Comparison of ENCODE assay signal across 8 cellular contexts in genomic region chr14:77616454-77617229, GRCh38. TPM values are rescaled to one million over a fixed set of nuclear protein-coding genes. Genes with fewer than 3 reads are reported as not detected.
A peak's percentile ranks its signal among the peaks of the same experiment; 100 is the strongest.
DNase-seq lines count a peak whose midpoint lies in the region; ATAC-seq, FAIRE-seq and TF ChIP-seq lines count a peak whose summit lies in the region.

TSS of gene SPTLC2 (minus strand) at chr14:77616637. CDS start at chr14:77616579, 58 bp downstream.

- H3K79me2 ChIP-seq in HepG2 (ENCODE audit: insufficient read depth, low read length), result peaks cover 36% of the 10 kb centered on the region

- no peaks in the 10 kb centered on the region; the same call in 1 of the 2 replicates for H4K20me1 ChIP-seq in HepG2 (ENCODE audit: insufficient read depth, low read length)

- peaks cover 15% of the 10 kb centered on the region for H3K36me3 Mint-ChIP-seq in CD4-positive, alpha-beta T cell (ENCODE audit: low read depth)

- TF ChIP-seq POLR2A in HepG2 (IDR thresholded peaks at IDR 0.05; ENCODE audit: insufficient read depth in 1 of 2, low read depth in 2 of 2, low read length in 2 of 2), result peak; percentile 41 to 89; a peak in 2 of 4 replicates

- ATAC-seq in CD4-positive, alpha-beta T cell (ENCODE audit: poor library complexity), result peak; percentile 97
- ATAC-seq in GM19438 (IDR thresholded peaks at IDR 0.05; ENCODE audit: low read depth, unreplicated experiment) (peak; percentile 93), HG03575 (IDR thresholded peaks at IDR 0.05; ENCODE audit: extremely low read depth, insufficient number of reproducible peaks, low FRiP score, unreplicated experiment) (peak; percentile 86), HepG2 (peak; percentile 99)

- peak within 1 kb of the TSS; percentile 56 for H3K27ac ChIP-seq in CD4-positive, alpha-beta T cell (ENCODE audit: low read depth, low read length)
- peak within 1 kb of the TSS; percentile 43 for H3K27ac ChIP-seq in HepG2 (ENCODE audit: extremely low read length, insufficient read depth, low read length)

- H3K4me2 ChIP-seq in HepG2 (ENCODE audit: low read depth, low read length), result peak within 1 kb of the TSS; percentile 77

- peaks cover 48% of the 10 kb centered on the region for H3K4me1 Mint-ChIP-seq in CD4-positive, alpha-beta T cell (ENCODE audit: low read depth)

- peak within 1 kb of the TSS; percentile 78 for H3K27ac Mint-ChIP-seq in CD4-positive, alpha-beta T cell

- TF ChIP-seq RAD21 in HepG2 (CRISPR knock-in tag; IDR thresholded peaks at IDR 0.05), result peak; percentile 32

- peak; percentile 90 for FAIRE-seq in HepG2 (lab: Jason Lieb, UNC)

- in situ Hi-C loops in HepG2 (cut with HindIII; ENCODE audit: extremely low pct_ligation_motif_present, low pct_unique_long_range_greater_than_20kb), result no loop called here

- H3K27me3 ChIP-seq in CD4-positive, alpha-beta T cell (ENCODE audit: control insufficient read depth, insufficient read depth, low read length), result no peaks in the 10 kb centered on the region
- H3K27me3 ChIP-seq in HepG2 (ENCODE audit: control insufficient read depth in 1 of 2, insufficient read depth in 2 of 2, low read length in 2 of 2), result no peaks in the 10 kb centered on the region; a peak in 1 of 5 replicates

- no peaks in the 10 kb centered on the region for H3K9me3 Mint-ChIP-seq in CD4-positive, alpha-beta T cell

- H3K9me3 ChIP-seq in CD4-positive, alpha-beta T cell (ENCODE audit: control insufficient read depth, low read length), result no peaks in the 10 kb centered on the region
- H3K9me3 ChIP-seq in HepG2 (ENCODE audit: low read length), result no peaks in the 10 kb centered on the region

- POLR2A ChIA-PET in CD4-positive, alpha-beta T cell (lab: Charles Lee), result interaction anchor here (1.1 to 1.9 kb wide), 3 partner anchors 9 to 36 kb away, joined by 3 to 7 read pairs (median 4); no protein-coding TSS in a partner anchor
- POLR2A ChIA-PET in HepG2 (lab: Yijun Ruan, JAX), result no interaction called here

- H2AFZ ChIP-seq in HepG2 (ENCODE audit: low read length), result no peak within 1 kb of the TSS

- intact Hi-C loops in CD4-positive, alpha-beta T cell (cut with DNase I, micrococcal nuclease), result loop anchor here (1.0 to 10.0 kb wide), 10 partner anchors 16 to 802 kb away; partner anchors contain the start of genes VIPAS39 (in 2 of the 2), AHSA1 (in 1 of the 2), ALKBH1 (in 1 of the 2) and ANGEL1 (in 1 of the 2)
- intact Hi-C loops in HepG2 (cut with micrococcal nuclease; ENCODE audit: unreplicated experiment), result no loop called here

- TF ChIP-seq EP300 in HepG2 (IDR thresholded peaks at IDR 0.05; ENCODE audit: low read depth in 2 of 2, low read length in 2 of 2) (no peak), HepG2 (CRISPR knock-in tag; IDR thresholded peaks at IDR 0.05; ENCODE audit: borderline replicate concordance) (no peak)

- peak; percentile 91 to 97 (median 94) for DNase-seq in CD4-positive, alpha-beta T cell
- DNase-seq in NCI-H82 (lab: John Stamatoyannopoulos, UW) (peak; percentile 99), dermis microvascular lymphatic vessel endothelial cell (ENCODE audit: low read depth in 2 of 2) (peak; percentile 99 to 100), HepG2 (ENCODE audit: low spot score) (peak; percentile 99)
- peak; percentile 95 to 97 for DNase-seq in activated CD4-positive, alpha-beta T cell treated with anti-CD3 and anti-CD28 coated beads, Interleukin-2, amount 50 U/mL, for 48 hours
- peak; percentile 94 for DNase-seq in stimulated activated CD4-positive, alpha-beta T cell treated with anti-CD3 and anti-CD28 coated beads, Interleukin-4, amount 100 ng/mL, for 1 hour

- H3K4me3 Mint-ChIP-seq in CD4-positive, alpha-beta T cell, result peak within 1 kb of the TSS; percentile 97

- WGBS in HepG2 (ENCODE audit: low lambda C conversion rate), result 3% methylated on average over 19 of the region's 58 CpGs

- BruUV-seq in HepG2 (replicated peaks; lab: Mats Ljungman, UMichigan), result no TSS peak

- no peaks in the 10 kb centered on the region for H3K36me3 ChIP-seq in HepG2 (replicated peaks in 1 of 2; ENCODE audit: control insufficient read depth in 1 of 2, insufficient read depth in 2 of 2, low read length in 2 of 2)

- peak within 1 kb of the TSS; percentile 78 for H3K9ac ChIP-seq in HepG2 (ENCODE audit: insufficient read depth, low read depth, low read length)

- CTCF ChIA-PET in CD4-positive, alpha-beta T cell (lab: Charles Lee), result interaction anchor here (0.6 to 1.5 kb wide), 4 partner anchors 9 to 295 kb away, joined by 3 to 4 read pairs (median 3); partner anchors contain the start of gene GSTZ1
- CTCF ChIA-PET in HepG2 (lab: Yijun Ruan, JAX; ENCODE audit: low intra/inter-chr PET ratio, low total read pairs), result no interaction called here

- peaks cover 47% of the 10 kb centered on the region for H3K4me1 ChIP-seq in HepG2 (ENCODE audit: insufficient read depth, low read length)

- no peaks in the 10 kb centered on the region for H3K27me3 Mint-ChIP-seq in CD4-positive, alpha-beta T cell

- no peak for TF ChIP-seq CTCF in CD4-positive, alpha-beta T cell (IDR thresholded peaks at IDR 0.05)
- TF ChIP-seq CTCF in HepG2 (CRISPR knock-in tag; IDR thresholded peaks at IDR 0.05), result peak; percentile 34

- H3K4me3 ChIP-seq in HepG2 (replicated peaks in 1 of 3; ENCODE audit: insufficient read depth in 1 of 3, low read depth in 2 of 3, low read length in 3 of 3), result peak within 1 kb of the TSS; percentile 79 to 93 (median 88)

TF ChIP-seq in HepG2, 621 proteins besides CTCF, POLR2A, EP300 and RAD21 (continues in another document):
- TF ChIP-seq ZNF639 (CRISPR knock-in tag; conservative IDR thresholded peaks at IDR 0.05) (peak; percentile 82; the same call in 1 of the 2 replicates), ZBTB4 (CRISPR knock-in tag; IDR thresholded peaks at IDR 0.05; ENCODE audit: borderline replicate concordance) (peak; percentile 29; the same call in 1 of the 2 replicates), SP5 (CRISPR knock-in tag; IDR thresholded peaks at IDR 0.05; ENCODE audit: borderline replicate concordance, low read depth) (peak; percentile 73), SP2 (CRISPR knock-in tag; IDR thresholded peaks at IDR 0.05) (peak; percentile 95), GABPA (IDR thresholded peaks at IDR 0.05; ENCODE audit: low read depth, low read length) (peak; percentile 63), GABPA (CRISPR knock-in tag; IDR thresholded peaks at IDR 0.05; ENCODE audit: low read depth) (peak; percentile 90)

RNA-seq across cellular contexts. Expression of gene SPTLC2, which starts in this region (rescaled TPM):
- 10 to 100 TPM; 13.0 to 14.5 TPM for total RNA-seq in CD4-positive, alpha-beta T cell
- 60.2 and 68.7 TPM in 2 replicates for total RNA-seq in dermis microvascular lymphatic vessel endothelial cell
- total RNA-seq in HepG2 (2016; rRNA removed; fragmentation: Illumina TruSeq; extraction: Trizol), result 15.1 and 17.5 TPM in 2 replicates
- total RNA-seq in HepG2 (2016; cell fraction: cytosol; rRNA removed; fragmentation: Illumina TruSeq; extraction: Trizol; ENCODE audit: low read depth), result 2.4 and 4.6 TPM in 2 replicates
- 11.9 and 16.4 TPM in 2 replicates for total RNA-seq in HepG2 (2016; cell fraction: insoluble cytoplasmic fraction; rRNA removed; fragmentation: Illumina TruSeq; extraction: Trizol)
- 3.3 and 3.6 TPM in 2 replicates for total RNA-seq in HepG2 (2016; cell fraction: membrane; rRNA removed; fragmentation: Illumina TruSeq; extraction: Trizol)
- 21.8 and 22.9 TPM in 2 replicates for total RNA-seq in HepG2 (2016; cell fraction: nucleus; rRNA removed; fragmentation: Illumina TruSeq; extraction: Trizol)
- 11.2 and 17.4 TPM in 2 replicates for polyA plus RNA-seq in HepG2 (2011; rRNA removed)
- 7.6 and 8.0 TPM in 2 replicates for polyA plus RNA-seq in HepG2 (2011; cell fraction: cytosol; rRNA removed)
- 2.6 and 4.9 TPM in 2 replicates for polyA plus RNA-seq in HepG2 (2011; cell fraction: nucleus; rRNA removed)
- polyA plus RNA-seq in HepG2 (2012), result 10.4 and 11.4 TPM in 2 replicates
- 0.88 and 1.1 TPM in 2 replicates for polyA plus RNA-seq in HepG2 (2016; cell fraction: cytosol; fragmentation: Illumina TruSeq; extraction: Trizol; ENCODE audit: low read depth)
- 7.2 and 8.9 TPM in 2 replicates for polyA plus RNA-seq in HepG2 (2016; cell fraction: insoluble cytoplasmic fraction; fragmentation: Illumina TruSeq; extraction: Trizol; ENCODE audit: low read depth)
- polyA plus RNA-seq in HepG2 (2016; cell fraction: membrane; fragmentation: Illumina TruSeq; extraction: Trizol; ENCODE audit: low read depth), result 1.3 and 2.0 TPM in 2 replicates
- polyA plus RNA-seq in HepG2 (2016; cell fraction: nucleus; fragmentation: Illumina TruSeq; extraction: Trizol; ENCODE audit: insufficient read depth, low read depth), result 19.4 and 29.7 TPM in 2 replicates
- polyA minus RNA-seq in HepG2 (2011; rRNA and poly(A)+ RNA removed; ENCODE audit: low replicate concordance), result 8.2 and 23.4 TPM in 2 replicates
- polyA minus RNA-seq in HepG2 (2011; cell fraction: cytosol; rRNA and poly(A)+ RNA removed), result 8.0 and 18.2 TPM in 2 replicates
- polyA minus RNA-seq in HepG2 (2011; cell fraction: nucleus; rRNA and poly(A)+ RNA removed), result 9.4 and 11.9 TPM in 2 replicates

Comparison
In these comparisons a context has a peak if more than half of its experiments do, and no peak if none do; other contexts are left out.
1. Peak in every context shown above with its lines: DNase-seq, ATAC-seq, H3K4me3 ChIP-seq and H3K27ac ChIP-seq.